Comparison of ENCODE assay signal across 34 cellular contexts in genomic region chr7:120123528-120123927, GRCh38.
"Had no signal": no experiment of that assay in that cellular context is flagged by ENCODE, and none has a peak within 500 bp of the region (broad histone marks: within the 10 kb centered on the region; RNA-seq: fewer than 3 reads in every experiment).

No MANE protein-coding gene starts in this region.

- H3K27me3 ChIP-seq: adrenal gland, ascending aorta, body of pancreas, brain microvascular endothelial cell, breast epithelium, cardiac muscle cell had no signal

- H3K36me3 ChIP-seq: adrenal gland, ascending aorta, brain microvascular endothelial cell, breast epithelium, cardiac muscle cell had no signal

- FAIRE-seq: astrocyte, bronchial epithelial cell had no signal

- H3K4me3 ChIP-seq: adrenal gland, ascending aorta, body of pancreas, breast epithelium, cardiac muscle cell had no signal

- DNase-seq: activated effector memory CD4-positive, alpha-beta T cell treated with anti-CD3 and anti-CD28 coated beads, Interleukin-2, amount 50 U/mL, for 16 hours; activated effector memory CD4-positive, alpha-beta T cell treated with Interleukin-2 at 50 U/mL for 16 hours; activated gamma-delta T cell; activated gamma-delta T cell treated with Interleukin-2 at 50 U/mL for 16 hours; activated naive CD4-positive, alpha-beta T cell; activated naive CD4-positive, alpha-beta T cell treated with anti-CD3 and anti-CD28 coated beads for 36 hours; activated naive CD4-positive, alpha-beta T cell treated with anti-CD3 and anti-CD28 coated beads, Interleukin-2, amount 10 ng/mL, durations not matched to agents 7 days and 5 days; activated naive CD4-positive, alpha-beta T cell treated with anti-CD3 and anti-CD28 coated beads, Interleukin-2, amount 50 U/mL, for 16 hours; activated naive CD4-positive, alpha-beta T cell treated with Interleukin-2 at 50 U/mL for 16 hours; activated naive CD8-positive, alpha-beta T cell treated with anti-CD3 and anti-CD28 coated beads for 36 hours; activated naive CD8-positive, alpha-beta T cell treated with anti-CD3 and anti-CD28 coated beads, Interleukin-2, amount 10 ng/mL, durations not matched to agents 7 days and 5 days; activated naive CD8-positive, alpha-beta T cell treated with anti-CD3 and anti-CD28 coated beads, Interleukin-2, amount 50 U/mL, for 24 hours; activated T-cell treated with anti-CD3 and anti-CD28 coated beads, Interleukin-2, amount 50 U/mL, for 1 hour; activated T-cell treated with anti-CD3 and anti-CD28 coated beads, Interleukin-2, amount 50 U/mL, for 24 hours; activated T-cell treated with anti-CD3 and anti-CD28 coated beads, Interleukin-2, amount 50 U/mL, for 4 hours; activated T-cell treated with anti-CD3 and anti-CD28 coated beads, Interleukin-2, amount 50 U/mL, for 48 hours; activated T-cell treated with anti-CD3 and anti-CD28 coated beads, Interleukin-2, amount 50 U/mL, for 72 hours; adrenal gland; amniotic stem cell; amygdala; anterior cingulate cortex; aorta; body of pancreas; brain microvascular endothelial cell; caudate nucleus; central memory CD4-positive, alpha-beta T cell; cerebellar nuclear complex had no signal

- H3K9me3 ChIP-seq: adrenal gland, ascending aorta, body of pancreas, breast epithelium had no signal

- H3K4me1 ChIP-seq: adrenal gland, ascending aorta, body of pancreas, breast epithelium had no signal

- ATAC-seq: activated naive CD4-positive, alpha-beta T cell treated with anti-CD3 and anti-CD28 coated beads, Interleukin-2, amount 50 U/mL, for 72 hours; activated naive CD8-positive, alpha-beta T cell treated with anti-CD3 and anti-CD28 coated beads, Interleukin-2, amount 50 U/mL, for 24 hours; activated T-cell treated with anti-CD3 and anti-CD28 coated beads, Interleukin-2, amount 50 U/mL, for 4 hours; activated T-cell treated with anti-CD3 and anti-CD28 coated beads, Interleukin-2, amount 50 U/mL, for 72 hours; activated T-helper 17 cell treated with anti-CD3 and anti-CD28 coated beads, Interleukin-2, amount 50 U/mL, for 72 hours; body of pancreas had no signal

- H3K27ac ChIP-seq: adrenal gland, ascending aorta, body of pancreas, brain microvascular endothelial cell, breast epithelium, cardiac muscle cell had no signal
